Comparison of ENCODE assay signal across 8 cellular contexts in the genomic region with DNA sequence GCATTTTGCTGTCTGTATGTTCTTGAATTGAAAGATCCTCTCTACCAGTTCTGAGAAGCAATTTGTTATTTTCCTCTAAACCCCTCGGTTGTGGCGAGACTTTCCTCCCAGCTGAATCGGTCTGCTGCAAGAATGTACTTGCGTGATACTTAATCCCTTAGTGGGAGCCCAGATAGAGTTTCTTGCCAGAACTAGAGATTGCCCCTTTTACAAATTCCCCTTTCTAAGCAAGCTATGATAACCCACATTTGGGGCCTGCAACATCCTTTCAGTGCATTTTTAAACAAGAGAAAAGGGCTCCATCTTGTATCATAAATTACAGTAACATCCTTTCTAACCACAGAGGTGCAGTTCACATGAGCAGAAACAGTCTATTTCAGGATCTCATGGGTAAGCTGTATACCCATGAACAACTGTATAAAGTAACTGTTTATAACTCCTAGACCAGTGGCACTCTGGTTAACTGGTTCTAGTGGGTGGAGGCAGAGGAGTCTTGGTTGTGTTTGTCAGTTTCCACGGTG.
DNase-seq lines count a peak whose midpoint lies in the region; ATAC-seq and TF ChIP-seq lines count a peak whose summit lies in the region.

No MANE protein-coding gene starts in this region.

- peak overlapping the region; percentile 62 for H3K4me3 Mint-ChIP-seq in activated B cell treated with CpG ODN at 0.5 μM for 24 hours
- no peak overlapping the region for H3K4me3 Mint-ChIP-seq in endothelial cell (ENCODE audit: unreplicated experiment)

- CTCF ChIA-PET in activated B cell treated with CpG ODN at 0.5 μM for 24 hours (lab: Charles Lee) = interaction anchor here (1.0 kb wide), 1 partner anchor 23 kb away, joined by 3 read pairs; no protein-coding TSS in a partner anchor

- peak; percentile 75 for DNase-seq in GM04503 (ENCODE audit: low read depth)
- DNase-seq in activated B cell treated with CpG ODN at 0.5 μM for 24 hours = no peak
- DNase-seq in mucosa of descending colon = no peak
- DNase-seq in T-helper 9 cell = no peak
- DNase-seq in endothelial cell (ENCODE audit: low spot score) = no peak
- DNase-seq in NCI-H748 (lab: John Stamatoyannopoulos, UW; ENCODE audit: unreplicated experiment) = no peak

- H3K4me1 Mint-ChIP-seq in activated B cell treated with CpG ODN at 0.5 μM for 24 hours (peaks cover 42% of the 10 kb centered on the region), endothelial cell (ENCODE audit: unreplicated experiment) (no peaks in the 10 kb centered on the region)

- peaks cover 3% of the 10 kb centered on the region for H3K4me1 ChIP-seq in mucosa of descending colon (ENCODE audit: low read depth)

- ATAC-seq in HG02623 (IDR thresholded peaks at IDR 0.05; ENCODE audit: unreplicated experiment) (peak; percentile 35), activated B cell treated with CpG ODN at 0.5 μM for 24 hours (ENCODE audit: low read depth) (peak; percentile 36), mucosa of descending colon (peak; percentile 55), HG02798 (IDR thresholded peaks at IDR 0.05; ENCODE audit: poor library complexity, unreplicated experiment) (no peak)

- intact Hi-C loops in activated B cell treated with CpG ODN at 0.5 μM for 24 hours (cut with micrococcal nuclease) = loop anchor here (1.0 to 2.0 kb wide), 3 partner anchors 14 to 51 kb away; no protein-coding TSS in a partner anchor
- intact Hi-C loops in mucosa of descending colon (cut with DNase I, micrococcal nuclease) = no loop called here

- no peaks in the 10 kb centered on the region for H3K27me3 Mint-ChIP-seq in activated B cell treated with CpG ODN at 0.5 μM for 24 hours
- H3K27me3 Mint-ChIP-seq in endothelial cell (ENCODE audit: unreplicated experiment) = peaks cover 3% of the 10 kb centered on the region

- H3K4me3 ChIP-seq in mucosa of descending colon = no peak overlapping the region

- H3K27ac Mint-ChIP-seq in activated B cell treated with CpG ODN at 0.5 μM for 24 hours = peak overlapping the region; percentile 96
- H3K27ac Mint-ChIP-seq in endothelial cell (ENCODE audit: unreplicated experiment) = no peak overlapping the region

- POLR2A ChIA-PET in activated B cell treated with CpG ODN at 0.5 μM for 24 hours (lab: Charles Lee) = interaction anchor here (0.6 to 1.4 kb wide), 6 partner anchors 9 to 112 kb away, joined by 3 to 5 read pairs (median 4); no protein-coding TSS in a partner anchor

- no peaks in the 10 kb centered on the region for H3K36me3 ChIP-seq in mucosa of descending colon (ENCODE audit: low read depth)

- no peaks in the 10 kb centered on the region for H3K9me3 ChIP-seq in mucosa of descending colon

- H3K9me3 Mint-ChIP-seq in activated B cell treated with CpG ODN at 0.5 μM for 24 hours = no peaks in the 10 kb centered on the region
- H3K9me3 Mint-ChIP-seq in endothelial cell (ENCODE audit: unreplicated experiment) = no peaks in the 10 kb centered on the region

- no peak for TF ChIP-seq CTCF in activated B cell treated with CpG ODN at 0.5 μM for 24 hours (IDR thresholded peaks at IDR 0.05)
- TF ChIP-seq CTCF in mucosa of descending colon (IDR thresholded peaks at IDR 0.05) = no peak
- TF ChIP-seq CTCF in endothelial cell (IDR thresholded peaks at IDR 0.05; ENCODE audit: unreplicated experiment) = no peak

- no peaks in the 10 kb centered on the region for H3K36me3 Mint-ChIP-seq in activated B cell treated with CpG ODN at 0.5 μM for 24 hours (ENCODE audit: low read depth)
- H3K36me3 Mint-ChIP-seq in endothelial cell (ENCODE audit: low read depth, unreplicated experiment) = no peaks in the 10 kb centered on the region
